In the genomic region with DNA sequence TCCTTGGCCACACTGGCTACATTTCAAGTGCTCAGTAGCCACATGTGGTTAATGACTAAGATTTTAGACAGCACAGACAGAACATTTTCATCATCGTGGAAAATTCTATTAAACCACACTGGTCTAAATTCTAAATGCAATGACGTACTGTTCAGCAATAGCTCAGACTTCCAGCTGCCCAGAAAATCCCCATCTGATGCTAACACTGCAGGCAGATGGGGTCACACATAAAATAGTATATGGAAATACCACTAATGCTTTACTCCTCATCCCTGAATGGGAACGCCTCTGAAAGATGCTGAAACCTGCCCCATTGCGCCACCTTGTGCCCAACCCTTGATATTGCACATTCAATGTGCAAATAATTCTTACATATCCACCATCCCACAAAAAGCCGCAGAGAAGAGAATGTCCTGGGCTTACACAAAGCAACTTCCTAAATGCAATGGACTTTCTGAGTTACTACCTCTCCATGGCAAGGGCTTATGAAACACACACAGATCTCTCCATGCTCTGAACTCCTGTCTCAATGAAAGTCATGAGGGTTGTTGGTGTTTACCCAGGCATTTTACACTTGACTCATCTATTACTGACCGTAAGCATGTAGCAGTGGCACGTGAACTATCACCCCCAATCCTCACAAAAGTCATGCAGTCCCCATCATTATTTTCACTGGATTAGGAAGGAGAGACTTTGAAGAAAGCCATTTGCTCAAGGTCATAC, we compare ENCODE assay signal across 8 cellular contexts. TPM values are rescaled to one million over a fixed set of nuclear protein-coding genes. Genes with fewer than 3 reads are reported as not detected.
DNase-seq lines count a peak whose midpoint lies in the region; ATAC-seq, FAIRE-seq and TF ChIP-seq lines count a peak whose summit lies in the region.

No MANE protein-coding gene starts in this region.

- TF ChIP-seq CTCF in BJ (IDR thresholded peaks at IDR 0.05; ENCODE audit: insufficient read depth, low read depth, low read length) (peak; percentile 84), GM12878 (IDR thresholded peaks at IDR 0.05 in 2 of 3, conservative IDR thresholded peaks at IDR 0.05 in 1 of 3; ENCODE audit: control insufficient read depth in 2 of 3, extremely low read depth in 1 of 3, insufficient read depth in 1 of 3, low read depth in 3 of 3, low read length in 3 of 3) (peak; percentile 75 to 82 (median 79)), spleen (IDR thresholded peaks at IDR 0.05 in 8 of 11, conservative IDR thresholded peaks at IDR 0.05 in 3 of 11) (peak; percentile 54 to 84 (median 79))

- intact Hi-C loops in GM12878 (cut with micrococcal nuclease; ENCODE audit: unreplicated experiment) (loop anchor here (1.0 to 5.0 kb wide), 3 partner anchors 93 to 205 kb away; partner anchors contain the start of gene TRABD2B), spleen (cut with DNase I; ENCODE audit: low total_unique reads) (loop anchor here (5.0 kb wide), 1 partner anchor 90 kb away; no protein-coding TSS in a partner anchor)

- no peaks in the 10 kb centered on the region for H4K20me1 ChIP-seq in GM12878 (ENCODE audit: control insufficient read depth, insufficient read depth)

- no peaks in the 10 kb centered on the region for H3K9me3 Mint-ChIP-seq in T-helper 2 cell treated with Interferon-gamma antibody and Interleukin-4, amounts not matched to agents 5 μg/mL and 100 μg/mL, for 36 hours

- H3K36me3 Mint-ChIP-seq in T-helper 2 cell treated with Interferon-gamma antibody and Interleukin-4, amounts not matched to agents 5 μg/mL and 100 μg/mL, for 36 hours (ENCODE audit: low read depth) = no peaks in the 10 kb centered on the region

- RAD21 ChIA-PET in GM12878 (lab: Charles Lee; ENCODE audit: unreplicated experiment) = interaction anchor here (0.8 to 4.2 kb wide), 2 partner anchors 92 to 207 kb away, joined by 3 to 28 read pairs; no protein-coding TSS in a partner anchor

- no TSS peak for BruUV-seq in GM12878 (replicated peaks; lab: Mats Ljungman, UMichigan)

- TF ChIP-seq POLR2A in GM12878 (IDR thresholded peaks at IDR 0.05; ENCODE audit: low read depth, low read length) (no peak), spleen (IDR thresholded peaks at IDR 0.05) (no peak)

- H2AFZ ChIP-seq in GM12878 (ENCODE audit: control insufficient read depth, low read depth, low read length) = no peak overlapping the region

- no peak overlapping the region for H3K9ac ChIP-seq in GM12878 (ENCODE audit: control insufficient read depth, insufficient read depth, low read length)

- ATAC-seq in GM21360 (IDR thresholded peaks at IDR 0.05; ENCODE audit: unreplicated experiment) (peak; percentile 65), GM12878 (peak; percentile 83)

- in situ Hi-C loops in GM12878 (cut with MboI) = no loop called here

- H3K4me3 Mint-ChIP-seq in T-helper 2 cell treated with Interferon-gamma antibody and Interleukin-4, amounts not matched to agents 5 μg/mL and 100 μg/mL, for 36 hours = no peak overlapping the region

- H3K4me3 ChIP-seq in BJ (ENCODE audit: low read depth, low read length) = no peak overlapping the region
- H3K4me3 ChIP-seq in GM12878 = no peak overlapping the region
- H3K4me3 ChIP-seq in spleen = no peak overlapping the region

- peaks cover 2% of the 10 kb centered on the region for H3K27me3 Mint-ChIP-seq in T-helper 2 cell treated with Interferon-gamma antibody and Interleukin-4, amounts not matched to agents 5 μg/mL and 100 μg/mL, for 36 hours (ENCODE audit: low read depth)

- TF ChIP-seq EP300 in GM12878 (IDR thresholded peaks at IDR 0.05; ENCODE audit: borderline replicate concordance in 1 of 2, control insufficient read depth in 1 of 2, low read depth in 2 of 2, low read length in 2 of 2) = no peak

- H3K4me2 ChIP-seq in GM12878 (ENCODE audit: control insufficient read depth, insufficient read depth) = no peak overlapping the region

- peak; percentile 67 for TF ChIP-seq RAD21 in GM12878 (IDR thresholded peaks at IDR 0.05; ENCODE audit: insufficient read depth, low read depth, low read length)

- SMC1A ChIA-PET in GM12878 (lab: Charles Lee; ENCODE audit: uncharacterized antibody, unreplicated experiment) = interaction anchor here (1.0 to 4.3 kb wide), 2 partner anchors 92 to 104 kb away, joined by 3 to 27 read pairs; no protein-coding TSS in a partner anchor

- no peak overlapping the region for H3K27ac Mint-ChIP-seq in T-helper 2 cell treated with Interferon-gamma antibody and Interleukin-4, amounts not matched to agents 5 μg/mL and 100 μg/mL, for 36 hours

- POLR2A ChIA-PET in BJ (lab: Charles Lee) (no interaction called here), GM12878 (lab: Charles Lee) (no interaction called here)

- 12% methylated on average over 7 of the region's 7 CpGs for WGBS in GM12878 (ENCODE audit: insufficient coverage, insufficient replicate concordance, low lambda C conversion rate, missing lambda C conversion rate)
- 17 to 35% (median 19%) methylated on average over 7 of the region's 7 CpGs for WGBS in spleen, 5 donors

- H3K27me3 ChIP-seq in BJ (ENCODE audit: control insufficient read depth, insufficient read depth, low read length) (peaks cover 2% of the 10 kb centered on the region; the same call in 1 of the 2 replicates), GM12878 (replicated peaks in 1 of 2; ENCODE audit: control insufficient read depth in 2 of 2, insufficient read depth in 2 of 2, low read length in 1 of 2) (no peaks in the 10 kb centered on the region), spleen (replicated peaks in 1 of 7) (no peaks in the 10 kb centered on the region)

- peak; percentile 81 for FAIRE-seq in GM12878 (lab: Jason Lieb, UNC)

- H3K36me3 ChIP-seq in BJ (ENCODE audit: control insufficient read depth, insufficient read depth, low read length) (no peaks in the 10 kb centered on the region), GM12878 (ENCODE audit: control insufficient read depth in 2 of 2, insufficient read depth in 2 of 2, low read length in 1 of 2) (no peaks in the 10 kb centered on the region), spleen (no peaks in the 10 kb centered on the region)

- no peaks in the 10 kb centered on the region for H3K9me3 ChIP-seq in GM12878 (replicated peaks; ENCODE audit: control insufficient read depth, insufficient read depth, low read length)
- H3K9me3 ChIP-seq in spleen = no peaks in the 10 kb centered on the region

- H3K79me2 ChIP-seq in GM12878 (ENCODE audit: control insufficient read depth, insufficient read depth, low read length) = no peaks in the 10 kb centered on the region

- H3K4me1 ChIP-seq in GM12878 (ENCODE audit: control insufficient read depth, insufficient read depth, low read length) (no peaks in the 10 kb centered on the region), spleen (no peaks in the 10 kb centered on the region)

- DNase-seq in BJ (ENCODE audit: low read depth) (peak; percentile 74), NCI-H1694 (lab: John Stamatoyannopoulos, UW) (peak; percentile 76), GM12878 (ENCODE audit: low read depth, low spot score) (no peak), iPS-NIHi7 (ENCODE audit: extremely low spot score) (peak; percentile 71), spleen (peak; percentile 89), OCI-M2 (lab: John Stamatoyannopoulos, UW; ENCODE audit: unreplicated experiment) (no peak)
- peak; percentile 24 for DNase-seq in T-helper 2 cell treated with Interferon-gamma antibody and Interleukin-4, amounts not matched to agents 5 μg/mL and 100 μg/mL, for 36 hours (ENCODE audit: low spot score)

- H3K27ac ChIP-seq in GM12878 (ENCODE audit: control insufficient read depth, insufficient read depth) = no peak overlapping the region
- no peak overlapping the region for H3K27ac ChIP-seq in spleen

- CTCF ChIA-PET in BJ (lab: Yijun Ruan, JAX) = interaction anchor here (0.6 to 2.8 kb wide), 13 partner anchors 14 to 464 kb away, joined by 3 to 22 read pairs (median 4); no protein-coding TSS in a partner anchor
- CTCF ChIA-PET in GM12878 (lab: Yijun Ruan, JAX) = interaction anchor here (1.2 to 8.4 kb wide), 7 partner anchors 13 to 193 kb away, joined by 3 to 100 read pairs (median 7); no protein-coding TSS in a partner anchor

- no peaks in the 10 kb centered on the region for H3K4me1 Mint-ChIP-seq in T-helper 2 cell treated with Interferon-gamma antibody and Interleukin-4, amounts not matched to agents 5 μg/mL and 100 μg/mL, for 36 hours (ENCODE audit: low read depth)

TF ChIP-seq in GM12878, 131 proteins besides CTCF, POLR2A, EP300 and RAD21:
- TF ChIP-seq YY1 (IDR thresholded peaks at IDR 0.05; ENCODE audit: low read depth, low read length) (peak; percentile 44; the same call in 1 of the 2 replicates), SMC3 (IDR thresholded peaks at IDR 0.05; ENCODE audit: borderline replicate concordance, low read length) (peak; percentile 84), NFIC (IDR thresholded peaks at IDR 0.05; ENCODE audit: low read depth, low read length) (no peak)

RNA-seq across cellular contexts. Expression of gene SLC5A9, which starts 20.3 kb away (rescaled TPM):
- polyA plus RNA-seq in BJ (2011; rRNA removed) = not detected in 2 replicates
- polyA minus RNA-seq in BJ (2011; rRNA and poly(A)+ RNA removed) = not detected in 2 replicates
- not detected in 2 replicates for total RNA-seq in GM12878 (2013; cell fraction: nucleolus; rRNA removed)
- total RNA-seq in GM12878 (2014; rRNA removed) = not detected in 2 replicates
- not detected in 2 replicates for total RNA-seq in GM12878 (2014; rRNA removed; fragmentation: Illumina TruSeq; extraction: Trizol)
- total RNA-seq in GM12878 (2021) = not detected in 2 replicates
- polyA plus RNA-seq in GM12878 (2011; ENCODE audit: low read depth) = not detected
- polyA plus RNA-seq in GM12878 (2011; rRNA removed) = 0.03 and 0.06 TPM in 2 replicates
- polyA plus RNA-seq in GM12878 (2011; cell fraction: cytosol; rRNA removed) = not detected in 2 replicates
- polyA plus RNA-seq in GM12878 (2011; cell fraction: nucleus; rRNA removed) = not detected in 2 replicates
- not detected in 2 replicates for polyA plus RNA-seq in GM12878 (2012)
- not detected in 2 replicates for polyA plus RNA-seq in GM12878 (2014; fragmentation: Illumina TruSeq; extraction: Trizol)
- polyA plus RNA-seq in GM12878 (2014; fragmentation: Nextera tagmentation; extraction: Ambion mirVana) = not detected
- not detected in 2 replicates for polyA plus RNA-seq in GM12878 (2014; rRNA removed)
- not detected for polyA plus RNA-seq in GM12878 (2016; fragmentation: Nextera tagmentation; extraction: Ambion mirVana)
- not detected in 2 replicates for polyA minus RNA-seq in GM12878 (2011; rRNA and poly(A)+ RNA removed)
- not detected in 2 replicates for polyA minus RNA-seq in GM12878 (2011; cell fraction: cytosol; rRNA and poly(A)+ RNA removed)
- polyA minus RNA-seq in GM12878 (2011; cell fraction: nucleus; rRNA and poly(A)+ RNA removed) = not detected in 2 replicates
- total RNA-seq in spleen = 1 to 10 TPM in 2 of 7 donors, under 1 TPM in 5; 0.51 to 2.1 (median 0.82) TPM
- 1 to 10 TPM in 2 of 3 donors, under 1 TPM in 1; 0.72 to 1.3 (median 1.3) TPM for polyA plus RNA-seq in spleen

Comparison
In these comparisons a context has a peak if more than half of its experiments do, and no peak if none do; other contexts are left out.
1. DNase-seq: peak in BJ (single experiment), NCI-H1694 (single experiment), T-helper 2 cell treated with Interferon-gamma antibody and Interleukin-4, amounts not matched to agents 5 μg/mL and 100 μg/mL, for 36 hours (single experiment), iPS-NIHi7 (single experiment) and spleen (single experiment); none in GM12878 (single experiment) and OCI-M2 (single experiment).
2. Peak in every context shown above with its lines, with median percentiles within 50 percentile points of each other: CTCF ChIP-seq.